In the genomic region with DNA sequence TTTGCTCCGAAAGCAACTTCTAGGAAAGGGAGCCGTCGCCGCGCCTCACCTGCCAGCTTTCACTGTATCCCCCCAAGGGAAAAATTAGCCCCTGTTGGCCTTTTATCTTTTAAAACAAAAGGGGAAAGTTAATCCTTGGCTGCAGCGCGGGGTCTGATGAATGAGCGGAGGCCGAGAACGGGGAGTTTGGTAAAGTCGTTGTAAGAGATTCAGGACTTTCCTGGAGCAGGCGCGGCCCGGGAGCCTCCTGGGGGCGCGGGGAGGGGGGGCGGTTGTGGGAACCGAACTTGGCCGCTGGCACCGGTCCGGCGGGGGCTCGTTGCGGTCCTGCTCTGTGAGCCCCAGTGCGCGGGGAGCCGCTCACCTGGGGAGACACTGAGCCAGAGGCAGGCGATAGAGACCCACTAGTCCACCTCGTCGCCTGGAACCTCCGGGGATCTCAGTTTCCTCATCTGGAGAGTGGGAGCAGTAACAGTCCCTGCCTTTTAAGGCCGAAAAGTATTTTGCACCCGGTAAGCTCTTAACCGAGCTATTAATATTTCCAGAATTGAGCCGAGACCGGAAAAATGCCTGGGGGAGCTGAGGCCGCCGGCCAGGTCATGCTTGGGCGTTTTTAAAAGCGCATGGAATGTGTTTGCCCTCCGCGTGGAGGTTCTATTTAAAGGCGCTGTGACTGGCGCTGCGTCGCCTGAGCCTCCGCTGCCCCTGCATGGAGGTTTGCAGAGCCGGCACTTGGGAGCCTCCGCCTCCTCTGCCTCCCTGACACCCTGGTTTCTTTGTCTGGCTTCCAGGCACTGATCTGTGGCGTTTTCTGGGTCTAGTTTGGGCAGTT, we compare ENCODE assay signal across 8 cellular contexts.
A peak's percentile ranks its signal among the peaks of the same experiment; 100 is the strongest.
DNase-seq lines count a peak whose midpoint lies in the region; ATAC-seq and TF ChIP-seq lines count a peak whose summit lies in the region.
"Had no signal": no experiment of that assay in that cellular context is flagged by ENCODE, and none has a peak within 500 bp of the region (broad histone marks: within the 10 kb centered on the region; RNA-seq: fewer than 3 reads in every experiment).

No MANE protein-coding gene starts in this region.

- peaks cover 6% of the 10 kb centered on the region for H3K4me1 Mint-ChIP-seq in stimulated activated effector memory CD8-positive, alpha-beta T cell treated with anti-CD3 and anti-CD28 coated beads, Interleukin-12 subunit alpha, Interleukin-12 subunit beta, amount 100 ng/mL, for 72 hours

- H3K27me3 ChIP-seq in HUES6 (ENCODE audit: control insufficient read depth, insufficient read depth, low read length) = peaks cover 71% of the 10 kb centered on the region

- no peak for ATAC-seq in stimulated activated effector memory CD8-positive, alpha-beta T cell treated with anti-CD3 and anti-CD28 coated beads, Interleukin-12 subunit alpha, Interleukin-12 subunit beta, amount 100 ng/mL, for 72 hours
- no peak for ATAC-seq in HG03439 (IDR thresholded peaks at IDR 0.05; ENCODE audit: unreplicated experiment)

- H3K4me3 Mint-ChIP-seq in stimulated activated effector memory CD8-positive, alpha-beta T cell treated with anti-CD3 and anti-CD28 coated beads, Interleukin-12 subunit alpha, Interleukin-12 subunit beta, amount 100 ng/mL, for 72 hours = peak overlapping the region; percentile 41

- H3K36me3 Mint-ChIP-seq in stimulated activated effector memory CD8-positive, alpha-beta T cell treated with anti-CD3 and anti-CD28 coated beads, Interleukin-12 subunit alpha, Interleukin-12 subunit beta, amount 100 ng/mL, for 72 hours = no peaks in the 10 kb centered on the region

- DNase-seq in astrocyte of the cerebellum (ENCODE audit: low read depth) = no peak
- DNase-seq in islet precursor cell = peak; percentile 84
- no peak for DNase-seq in stimulated activated effector memory CD8-positive, alpha-beta T cell treated with anti-CD3 and anti-CD28 coated beads, Interleukin-12 subunit alpha, Interleukin-12 subunit beta, amount 100 ng/mL, for 72 hours (ENCODE audit: low spot score in 2 of 2)
- no peak for DNase-seq in pons (ENCODE audit: low spot score)
- DNase-seq in epidermal melanocyte (ENCODE audit: insufficient read length, low spot score) = no peak

- H3K9ac ChIP-seq in HUES6 (ENCODE audit: low read length) = peak overlapping the region; percentile 37

- no peak overlapping the region for H3K27ac ChIP-seq in HUES6 (ENCODE audit: low read depth, low read length)
- H3K27ac ChIP-seq: neutrophil had no signal

- H3K27ac Mint-ChIP-seq in stimulated activated effector memory CD8-positive, alpha-beta T cell treated with anti-CD3 and anti-CD28 coated beads, Interleukin-12 subunit alpha, Interleukin-12 subunit beta, amount 100 ng/mL, for 72 hours = no peak overlapping the region

- TF ChIP-seq CTCF in astrocyte of the cerebellum (IDR thresholded peaks at IDR 0.05; ENCODE audit: low read depth, low read length, missing control alignments) = no peak

- H3K4me3 ChIP-seq in HUES6 (ENCODE audit: low read depth, low read length) = peak overlapping the region; percentile 77
- peak overlapping the region; percentile 55 for H3K4me3 ChIP-seq in astrocyte of the cerebellum (ENCODE audit: low read depth, low read length)

- no peaks in the 10 kb centered on the region for H3K36me3 ChIP-seq in HUES6 (ENCODE audit: control insufficient read depth, insufficient read depth, low read length)
- H3K36me3 ChIP-seq: neutrophil had no signal

- H3K9me3 Mint-ChIP-seq in stimulated activated effector memory CD8-positive, alpha-beta T cell treated with anti-CD3 and anti-CD28 coated beads, Interleukin-12 subunit alpha, Interleukin-12 subunit beta, amount 100 ng/mL, for 72 hours = no peaks in the 10 kb centered on the region

- in situ Hi-C loops in astrocyte of the cerebellum (cut with HindIII; ENCODE audit: low sequenced_read_pairs) = no loop called here

- no peaks in the 10 kb centered on the region for H3K4me1 ChIP-seq in HUES6 (ENCODE audit: control insufficient read depth, insufficient read depth, low read length)

- H3K9me3 ChIP-seq in HUES6 (ENCODE audit: control insufficient read depth, insufficient read depth, low read depth, low read length) = no peaks in the 10 kb centered on the region
- H3K9me3 ChIP-seq: neutrophil had no signal
